In genomic region chr1:173642450-173643139, GRCh38 we compare ENCODE assay signal across 13 cellular contexts. TPM values are rescaled to one million over a fixed set of nuclear protein-coding genes. Genes with fewer than 3 reads are reported as not detected.
A peak's percentile ranks its signal among the peaks of the same experiment; 100 is the strongest.
DNase-seq lines count a peak whose midpoint lies in the region; ATAC-seq, FAIRE-seq and TF ChIP-seq lines count a peak whose summit lies in the region.
"Not testable (repeated sequence)": the region's sequence is repeated elsewhere in the genome, so short reads cannot be mapped to it uniquely, and the experiment has no call there.
"Had no signal": no experiment of that assay in that cellular context is flagged by ENCODE, and none has a peak within 500 bp of the region (broad histone marks: within the 10 kb centered on the region; RNA-seq: fewer than 3 reads in every experiment).

No MANE protein-coding gene starts in this region.

- H2AFZ ChIP-seq in GM12878 (ENCODE audit: control insufficient read depth, low read depth, low read length); fibroblast of lung (ENCODE audit: low read length); hepatocyte: not testable (repeated sequence)

- not testable (repeated sequence) for H3K4me1 Mint-ChIP-seq in nephron

- POLR2A ChIA-PET in HEK293 (lab: Yijun Ruan, JAX); GM12878 (lab: Charles Lee): not testable (repeated sequence)

- H3K36me3 ChIP-seq in HEK293 (ENCODE audit: control insufficient read depth in 2 of 2, insufficient read depth in 1 of 2, low read length in 2 of 2); RWPE2 (ENCODE audit: low read depth); GM12878 (ENCODE audit: control insufficient read depth in 2 of 2, insufficient read depth in 2 of 2, low read length in 1 of 2); fibroblast of lung (ENCODE audit: control insufficient read depth, insufficient read depth, low read length); hepatocyte (replicated peaks; ENCODE audit: insufficient read depth, low read depth): not testable (repeated sequence)

- DNase-seq in AG10803 (ENCODE audit: low read depth) (peak; percentile 3), choroid plexus epithelial cell (ENCODE audit: low read depth) (peak; percentile 10), fibroblast of lung (ENCODE audit: low read depth in 2 of 2) (peak; percentile 7 to 25), hepatocyte (ENCODE audit: low spot score) (peak; percentile 13)
- DNase-seq in RWPE2 (ENCODE audit: low spot score); GM12878 (ENCODE audit: low read depth, low spot score): not testable (repeated sequence)

- TF ChIP-seq CTCF in AG10803 (conservative IDR thresholded peaks at IDR 0.05; ENCODE audit: low read length); HEK293 (tag by site-specific recombination; IDR thresholded peaks at IDR 0.05); RWPE2 (IDR thresholded peaks at IDR 0.05; ENCODE audit: poor library complexity, severe bottlenecking); GM12878 (IDR thresholded peaks at IDR 0.05 in 2 of 3, conservative IDR thresholded peaks at IDR 0.05 in 1 of 3; ENCODE audit: control insufficient read depth in 2 of 3, extremely low read depth in 1 of 3, insufficient read depth in 1 of 3, low read depth in 3 of 3, low read length in 3 of 3); choroid plexus epithelial cell (conservative IDR thresholded peaks at IDR 0.05; ENCODE audit: low read depth, low read length); fibroblast of lung (conservative IDR thresholded peaks at IDR 0.05 in 1 of 2, IDR thresholded peaks at IDR 0.05 in 1 of 2; ENCODE audit: low read depth in 1 of 2, low read length in 2 of 2); hepatocyte (IDR thresholded peaks at IDR 0.05; ENCODE audit: poor library complexity); nephron (IDR thresholded peaks at IDR 0.05; ENCODE audit: unreplicated experiment in 3 of 3): not testable (repeated sequence)

- H3K27me3 ChIP-seq in RWPE2 (ENCODE audit: insufficient read depth, poor library complexity, severe bottlenecking); GM12878 (replicated peaks in 1 of 2; ENCODE audit: control insufficient read depth in 2 of 2, insufficient read depth in 2 of 2, low read length in 1 of 2); fibroblast of lung (ENCODE audit: control insufficient read depth, insufficient read depth, low read length); hepatocyte: not testable (repeated sequence)

- not testable (repeated sequence) for H3K9me2 ChIP-seq in hepatocyte (replicated peaks; ENCODE audit: insufficient read depth)

- peak overlapping the region in 2 of 3 experiments; percentile 71 to 72 for H3K27ac Mint-ChIP-seq in nephron

- not testable (repeated sequence) for H3K4me2 ChIP-seq in GM12878 (ENCODE audit: control insufficient read depth, insufficient read depth); fibroblast of lung (ENCODE audit: extremely low read depth, insufficient read depth, low read length)
- peak overlapping the region; percentile 11 for H3K4me2 ChIP-seq in hepatocyte

- H3K4me3 Mint-ChIP-seq in nephron, result peak overlapping the region in 2 of 3 experiments; percentile 55 to 56

- ATAC-seq in RWPE2 (ENCODE audit: low read depth), result 0 out of 3 replicates have a peak, but pooled peaks have one; percentile 51
- ATAC-seq in GM12878, result not testable (repeated sequence)

- not testable (repeated sequence) for H3K27ac ChIP-seq in HEK293 (ENCODE audit: extremely low read depth, low read depth, low read length); GM12878 (ENCODE audit: control insufficient read depth, insufficient read depth); fibroblast of lung (ENCODE audit: insufficient read depth, low read length)
- peak overlapping the region; percentile 12 for H3K27ac ChIP-seq in RWPE2 (ENCODE audit: poor library complexity, severe bottlenecking)
- H3K27ac ChIP-seq in hepatocyte, result peak overlapping the region; percentile 75

- WGBS in GM12878 (ENCODE audit: insufficient coverage, insufficient replicate concordance, low lambda C conversion rate, missing lambda C conversion rate), result 71% methylated on average over 4 of the region's 4 CpGs
- 79% methylated on average over 4 of the region's 4 CpGs for WGBS in hepatocyte (ENCODE audit: low lambda C conversion rate, missing lambda C conversion rate)

- RAD21 ChIA-PET in GM12878 (lab: Charles Lee; ENCODE audit: unreplicated experiment), result not testable (repeated sequence)

- H3K9me3 Mint-ChIP-seq in nephron, result not testable (repeated sequence)

- not testable (repeated sequence) for H3K36me3 Mint-ChIP-seq in nephron (ENCODE audit: low read depth)

- in situ Hi-C loops in GM12878 (cut with MboI), result not testable (repeated sequence)

- not testable (repeated sequence) for H3K9ac ChIP-seq in GM12878 (ENCODE audit: control insufficient read depth, insufficient read depth, low read length); fibroblast of lung (ENCODE audit: insufficient read depth, low read length)

- SMC1A ChIA-PET in GM12878 (lab: Charles Lee; ENCODE audit: uncharacterized antibody, unreplicated experiment), result interaction anchor here (1.1 to 1.3 kb wide), 2 partner anchors 15 to 52 kb away, joined by 3 read pairs; no protein-coding TSS in a partner anchor

- not testable (repeated sequence) for H3K4me3 ChIP-seq in AG10803 (ENCODE audit: low read length); HEK293 (ENCODE audit: low read depth, low read length); RWPE2 (ENCODE audit: severe bottlenecking); GM12878; choroid plexus epithelial cell (ENCODE audit: low read depth, low read length); fibroblast of lung (replicated peaks in 1 of 4; ENCODE audit: control extremely low read depth in 1 of 4, insufficient read depth in 1 of 4, low read depth in 3 of 4, low read length in 4 of 4); hepatocyte

- not testable (repeated sequence) for H3K27me3 Mint-ChIP-seq in nephron (ENCODE audit: low read depth)

- H4K20me1 ChIP-seq in GM12878 (ENCODE audit: control insufficient read depth, insufficient read depth); fibroblast of lung (ENCODE audit: control insufficient read depth, extremely low read depth, insufficient read depth, low read length); hepatocyte (ENCODE audit: insufficient read depth, poor library complexity, severe bottlenecking): not testable (repeated sequence)

- not testable (repeated sequence) for BruUV-seq in GM12878 (replicated peaks; lab: Mats Ljungman, UMichigan)

- H3K4me1 ChIP-seq in HEK293 (ENCODE audit: control insufficient read depth, insufficient read depth, low read length); RWPE2 (ENCODE audit: insufficient read depth, poor library complexity, severe bottlenecking); GM12878 (ENCODE audit: control insufficient read depth, insufficient read depth, low read length); fibroblast of lung (ENCODE audit: control insufficient read depth, extremely low read depth, insufficient read depth, low read length); hepatocyte (ENCODE audit: insufficient read depth): not testable (repeated sequence)

- not testable (repeated sequence) for TF ChIP-seq RAD21 in GM12878 (IDR thresholded peaks at IDR 0.05; ENCODE audit: insufficient read depth, low read depth, low read length)

- not testable (repeated sequence) for H3K9me3 ChIP-seq in HEK293 (ENCODE audit: control insufficient read depth, insufficient read depth, low read depth, low read length); RWPE2 (ENCODE audit: severe bottlenecking); GM12878 (replicated peaks; ENCODE audit: control insufficient read depth, insufficient read depth, low read length); fibroblast of lung (ENCODE audit: control insufficient read depth, insufficient read depth, low read depth, low read length); hepatocyte (ENCODE audit: low read depth)

- intact Hi-C loops in GM12878 (cut with micrococcal nuclease; ENCODE audit: unreplicated experiment), result not testable (repeated sequence)

- not testable (repeated sequence) for TF ChIP-seq EP300 in GM12878 (IDR thresholded peaks at IDR 0.05; ENCODE audit: borderline replicate concordance in 1 of 2, control insufficient read depth in 1 of 2, low read depth in 2 of 2, low read length in 2 of 2)

- CTCF ChIA-PET in HEK293 (lab: Yijun Ruan, JAX) (interaction anchor here (0.6 kb wide), 1 partner anchor 824 kb away, joined by 3 read pairs; no protein-coding TSS in a partner anchor), GM12878 (lab: Yijun Ruan, JAX) (interaction anchor here (0.6 to 0.9 kb wide), 2 partner anchors 32 to 42 kb away, joined by 3 read pairs; no protein-coding TSS in a partner anchor)

- not testable (repeated sequence) for H3K79me2 ChIP-seq in GM12878 (ENCODE audit: control insufficient read depth, insufficient read depth, low read length); fibroblast of lung (ENCODE audit: control insufficient read depth, insufficient read depth, low read length)
- H3K79me2 ChIP-seq in hepatocyte, result peaks cover 19% of the 10 kb centered on the region

- FAIRE-seq in GM12878 (lab: Jason Lieb, UNC), result peak; percentile 61

- TF ChIP-seq POLR2A in GM12878 (IDR thresholded peaks at IDR 0.05; ENCODE audit: low read depth, low read length), result not testable (repeated sequence)

RNA-seq across cellular contexts. Expression of gene TEX50, which starts 7.5 kb away (rescaled TPM):
- not detected in 2 replicates for total RNA-seq in GM12878 (2013; cell fraction: nucleolus; rRNA removed)
- total RNA-seq in GM12878 (2014; rRNA removed) (not detected in 2 replicates), GM12878 (2014; rRNA removed; fragmentation: Illumina TruSeq; extraction: Trizol) (not detected in 2 replicates), GM12878 (2021) (not detected in 2 replicates), fibroblast of lung (not detected in 2 replicates), hepatocyte (not detected in 2 replicates)
- not detected for polyA plus RNA-seq in GM12878 (2011; ENCODE audit: low read depth)
- polyA plus RNA-seq in GM12878 (2011; rRNA removed) (not detected in 2 replicates), GM12878 (2014; fragmentation: Illumina TruSeq; extraction: Trizol) (not detected in 2 replicates), GM12878 (2014; fragmentation: Nextera tagmentation; extraction: Ambion mirVana) (not detected), GM12878 (2014; rRNA removed) (not detected in 2 replicates), GM12878 (2016; fragmentation: Nextera tagmentation; extraction: Ambion mirVana) (not detected), fibroblast of lung (not detected in 2 replicates), hepatocyte (not detected in 2 replicates)
- not detected in 2 replicates for polyA plus RNA-seq in GM12878 (2011; cell fraction: cytosol; rRNA removed)
- not detected in 2 replicates for polyA plus RNA-seq in GM12878 (2011; cell fraction: nucleus; rRNA removed)
- not detected in 2 replicates for polyA plus RNA-seq in GM12878 (2012)
- not detected in 2 replicates for polyA minus RNA-seq in GM12878 (2011; rRNA and poly(A)+ RNA removed)
- not detected in 2 replicates for polyA minus RNA-seq in GM12878 (2011; cell fraction: cytosol; rRNA and poly(A)+ RNA removed)
- polyA minus RNA-seq in GM12878 (2011; cell fraction: nucleus; rRNA and poly(A)+ RNA removed), result not detected in 2 replicates
- not detected in 2 replicates for polyA plus RNA-seq in fibroblast of lung (2012)
- not detected in 2 replicates for polyA minus RNA-seq in fibroblast of lung (ENCODE audit: low replicate concordance)
- total RNA-seq: Caco-2; CD4-positive, alpha-beta memory T cell; Daoy; Right ventricle myocardium superior; SK-MEL-5 had no signal
- polyA plus RNA-seq: CD4-positive, alpha-beta memory T cell had no signal

RNA-seq across cellular contexts. Expression of gene ANKRD45, which starts 27.1 kb away (rescaled TPM):
- 0.44 TPM in 1 of 2 replicates, not detected in the other for total RNA-seq in GM12878 (2013; cell fraction: nucleolus; rRNA removed)
- total RNA-seq in GM12878 (2014; rRNA removed), result not detected in 2 replicates
- total RNA-seq in GM12878 (2014; rRNA removed; fragmentation: Illumina TruSeq; extraction: Trizol), result not detected in 2 replicates
- total RNA-seq in GM12878 (2021), result not detected in 2 replicates
- polyA plus RNA-seq in GM12878 (2011; ENCODE audit: low read depth), result not detected
- 0.06 and 0.14 TPM in 2 replicates for polyA plus RNA-seq in GM12878 (2011; rRNA removed)
- polyA plus RNA-seq in GM12878 (2011; cell fraction: cytosol; rRNA removed), result not detected in 2 replicates
- polyA plus RNA-seq in GM12878 (2011; cell fraction: nucleus; rRNA removed), result 0.07 TPM in 1 of 2 replicates, not detected in the other
- 0.11 TPM in 1 of 2 replicates, not detected in the other for polyA plus RNA-seq in GM12878 (2012)
- 0.04 TPM in 1 of 2 replicates, not detected in the other for polyA plus RNA-seq in GM12878 (2014; fragmentation: Illumina TruSeq; extraction: Trizol)
- polyA plus RNA-seq in GM12878 (2014; fragmentation: Nextera tagmentation; extraction: Ambion mirVana), result under 1 TPM in 1 of 2 experiments, not detected in 1; 0.13 TPM
- polyA plus RNA-seq in GM12878 (2014; rRNA removed), result not detected in 2 replicates
- polyA plus RNA-seq in GM12878 (2016; fragmentation: Nextera tagmentation; extraction: Ambion mirVana), result under 1 TPM; 0.09 to 0.15 TPM
- polyA minus RNA-seq in GM12878 (2011; rRNA and poly(A)+ RNA removed), result not detected in 2 replicates
- not detected in 2 replicates for polyA minus RNA-seq in GM12878 (2011; cell fraction: cytosol; rRNA and poly(A)+ RNA removed)
- polyA minus RNA-seq in GM12878 (2011; cell fraction: nucleus; rRNA and poly(A)+ RNA removed), result not detected in 2 replicates
- total RNA-seq in fibroblast of lung, result 1.3 and 1.7 TPM in 2 replicates
- polyA plus RNA-seq in fibroblast of lung, result 0.34 and 0.43 TPM in 2 replicates
- 0.17 and 0.22 TPM in 2 replicates for polyA plus RNA-seq in fibroblast of lung (2012)
- not detected in 2 replicates for polyA minus RNA-seq in fibroblast of lung (ENCODE audit: low replicate concordance)
- total RNA-seq in hepatocyte, result 0.10 TPM in 1 of 2 replicates, not detected in the other
- polyA plus RNA-seq in hepatocyte, result 1.0 and 2.2 TPM in 2 replicates
- total RNA-seq: Caco-2; CD4-positive, alpha-beta memory T cell had no signal
- polyA plus RNA-seq: CD4-positive, alpha-beta memory T cell had no signal

RNA-seq across cellular contexts. Expression of gene SLC9C2, which starts 39.7 kb away (rescaled TPM):
- 0.83 TPM in 1 of 2 replicates, not detected in the other for total RNA-seq in GM12878 (2013; cell fraction: nucleolus; rRNA removed)
- total RNA-seq in GM12878 (2014; rRNA removed) (not detected in 2 replicates), GM12878 (2014; rRNA removed; fragmentation: Illumina TruSeq; extraction: Trizol) (not detected in 2 replicates), GM12878 (2021) (not detected in 2 replicates), fibroblast of lung (not detected in 2 replicates), hepatocyte (0.77 TPM in 1 of 2 replicates, not detected in the other)
- polyA plus RNA-seq in GM12878 (2011; ENCODE audit: low read depth), result not detected
- polyA plus RNA-seq in GM12878 (2011; rRNA removed) (not detected in 2 replicates), GM12878 (2014; fragmentation: Illumina TruSeq; extraction: Trizol) (not detected in 2 replicates), GM12878 (2014; fragmentation: Nextera tagmentation; extraction: Ambion mirVana) (not detected), GM12878 (2014; rRNA removed) (not detected in 2 replicates), GM12878 (2016; fragmentation: Nextera tagmentation; extraction: Ambion mirVana) (not detected), fibroblast of lung (not detected in 2 replicates), hepatocyte (0.71 and 1.1 TPM in 2 replicates)
- polyA plus RNA-seq in GM12878 (2011; cell fraction: cytosol; rRNA removed), result not detected in 2 replicates
- not detected in 2 replicates for polyA plus RNA-seq in GM12878 (2011; cell fraction: nucleus; rRNA removed)
- polyA plus RNA-seq in GM12878 (2012), result not detected in 2 replicates
- polyA minus RNA-seq in GM12878 (2011; rRNA and poly(A)+ RNA removed), result not detected in 2 replicates
- polyA minus RNA-seq in GM12878 (2011; cell fraction: cytosol; rRNA and poly(A)+ RNA removed), result not detected in 2 replicates
- polyA minus RNA-seq in GM12878 (2011; cell fraction: nucleus; rRNA and poly(A)+ RNA removed), result not detected in 2 replicates
- polyA plus RNA-seq in fibroblast of lung (2012), result not detected in 2 replicates
- not detected in 2 replicates for polyA minus RNA-seq in fibroblast of lung (ENCODE audit: low replicate concordance)
- total RNA-seq: Caco-2; CD4-positive, alpha-beta memory T cell; Daoy; Right ventricle myocardium superior; SK-MEL-5 had no signal
- polyA plus RNA-seq: CD4-positive, alpha-beta memory T cell had no signal
